In genomic region chr2:121648611-121649401, GRCh38 we compare ENCODE assay signal across 8 cellular contexts. TPM values are rescaled to one million over a fixed set of nuclear protein-coding genes. Genes with fewer than 3 reads are reported as not detected.
DNase-seq lines count a peak whose midpoint lies in the region; ATAC-seq lines count a peak whose summit lies in the region.

No MANE protein-coding gene starts in this region.

- H3K14ac ChIP-seq in neuronal stem cell (ENCODE audit: low read length), result peak overlapping the region; percentile 40

- H2BK15ac ChIP-seq in neuronal stem cell (ENCODE audit: low read length), result peak overlapping the region; percentile 59

- peak overlapping the region; percentile 86 for H2AFZ ChIP-seq in neuronal stem cell (ENCODE audit: low read length)

- H3K18ac ChIP-seq in neuronal stem cell (ENCODE audit: low read length), result peak overlapping the region; percentile 95

- peak overlapping the region; percentile 66 for H2BK120ac ChIP-seq in neuronal stem cell (ENCODE audit: low read depth, low read length)

- H3K27ac ChIP-seq in neuronal stem cell (replicated peaks; ENCODE audit: low read length), result peak overlapping the region; percentile 89
- peak overlapping the region; percentile 84 for H3K27ac ChIP-seq in temporal lobe (ENCODE audit: low read depth, low read length)

- no peak overlapping the region for H2BK12ac ChIP-seq in neuronal stem cell (ENCODE audit: low read length)

- no peaks in the 10 kb centered on the region for H3K27me3 ChIP-seq in neuronal stem cell (ENCODE audit: control insufficient read depth in 3 of 3, insufficient read depth in 3 of 3, low read depth in 1 of 3, low read length in 3 of 3)

- peak overlapping the region; percentile 93 for H3K9ac ChIP-seq in neuronal stem cell (ENCODE audit: low read depth, low read length, poor library complexity)

- H3K4me2 ChIP-seq in neuronal stem cell (ENCODE audit: insufficient read depth, low read length, poor library complexity, severe bottlenecking), result peak overlapping the region; percentile 55

- H3K36me3 ChIP-seq in neuronal stem cell (replicated peaks in 1 of 2; ENCODE audit: control insufficient read depth in 2 of 2, insufficient read depth in 2 of 2, low read length in 2 of 2), result peaks cover 0 to 18% of the 10 kb centered on the region in 2 donors

- H2AK5ac ChIP-seq in neuronal stem cell (ENCODE audit: low read depth, low read length), result no peak overlapping the region

- H3K4me1 ChIP-seq in neuronal stem cell (ENCODE audit: control insufficient read depth in 2 of 2, insufficient read depth in 1 of 2, low read depth in 1 of 2, low read length in 2 of 2), result peaks cover 1 to 6% of the 10 kb centered on the region in 2 donors

- ATAC-seq in GM19023 (IDR thresholded peaks at IDR 0.05; ENCODE audit: unreplicated experiment) (peak; percentile 53), HG03354 (IDR thresholded peaks at IDR 0.05; ENCODE audit: poor library complexity, severe bottlenecking, unreplicated experiment) (peak; percentile 49)

- no peak overlapping the region for H3K4ac ChIP-seq in neuronal stem cell (ENCODE audit: low read length)

- H4K8ac ChIP-seq in neuronal stem cell (ENCODE audit: low read depth, low read length), result no peak overlapping the region

- peak overlapping the region; percentile 63 to 92 for H3K4me3 ChIP-seq in neuronal stem cell (ENCODE audit: low read length in 2 of 2)

- H2BK5ac ChIP-seq in neuronal stem cell (ENCODE audit: low read length), result peak overlapping the region; percentile 15

- H3K23ac ChIP-seq in neuronal stem cell (ENCODE audit: low read depth, low read length, poor library complexity), result peak overlapping the region; percentile 70

- no peaks in the 10 kb centered on the region for H3K9me3 ChIP-seq in neuronal stem cell (replicated peaks in 1 of 2; ENCODE audit: control insufficient read depth in 2 of 2, insufficient read depth in 1 of 2, low read depth in 1 of 2, low read length in 2 of 2)

- DNase-seq in Ammon's horn (ENCODE audit: low spot score) (peak; percentile 59), RKO (ENCODE audit: low spot score) (peak; percentile 74), activated gamma-delta T cell (lab: John Stamatoyannopoulos, UW) (peak; percentile 35), foreskin melanocyte (peak; percentile 39), neuronal stem cell (ENCODE audit: low spot score) (no peak)

- H4K91ac ChIP-seq in neuronal stem cell (ENCODE audit: low read depth, low read length, poor library complexity), result no peak overlapping the region

- WGBS in neuronal stem cell (ENCODE audit: extremely low coverage in 2 of 2, insufficient read length in 2 of 2, insufficient replicate concordance in 1 of 2), 2 donors, result no CpG with 5 or more reads among the region's 52 CpGs

- H3K79me1 ChIP-seq in neuronal stem cell (ENCODE audit: low read depth, low read length), result peaks cover 2% of the 10 kb centered on the region

RNA-seq across cellular contexts. Expression of gene CLASP1, which starts 0.5 kb away (rescaled TPM):
- 22.4 TPM for polyA plus RNA-seq in neuronal stem cell (2013, experiment 1 of 2)
- 22.3 TPM for polyA plus RNA-seq in neuronal stem cell (2013, experiment 2 of 2)
- total RNA-seq in temporal lobe, result 173 TPM
